18 cellular contexts compared by ENCODE assay signal in genomic region chr3:100880072-100880471, GRCh38.
DNase-seq lines count a peak whose midpoint lies in the region; ATAC-seq, FAIRE-seq and TF ChIP-seq lines count a peak whose summit lies in the region.
"Had no signal": no experiment of that assay in that cellular context is flagged by ENCODE, and none has a peak within 500 bp of the region (broad histone marks: within the 10 kb centered on the region; RNA-seq: fewer than 3 reads in every experiment).

No MANE protein-coding gene starts in this region.

- H3K9me3 ChIP-seq in heart left ventricle = no peaks in the 10 kb centered on the region
- no peaks in the 10 kb centered on the region for H3K9me3 ChIP-seq in small intestine (ENCODE audit: control insufficient read depth, low read depth)
- H3K9me3 ChIP-seq: BLaER1 treated with 17β-estradiol and CSF1 and Interleukin-3, amounts not matched to agents 10 nM and 100 nM; body of pancreas; vagina had no signal

- H3K36me3 ChIP-seq in heart left ventricle (no peaks in the 10 kb centered on the region), small intestine (ENCODE audit: control insufficient read depth in 2 of 2, insufficient read depth in 2 of 2, low read length in 2 of 2) (no peaks in the 10 kb centered on the region)
- H3K36me3 ChIP-seq: BLaER1 treated with 17β-estradiol and CSF1 and Interleukin-3, amounts not matched to agents 10 nM and 100 nM; vagina had no signal

- H3K4me3 ChIP-seq in AG10803 (ENCODE audit: low read length) (no peak overlapping the region), heart left ventricle (no peak overlapping the region), small intestine (ENCODE audit: low read depth in 1 of 2, low read length in 2 of 2) (no peak overlapping the region)
- H3K4me3 ChIP-seq: BLaER1 treated with 17β-estradiol and CSF1 and Interleukin-3, amounts not matched to agents 10 nM and 100 nM; body of pancreas; vagina had no signal

- TF ChIP-seq POLR2A in heart left ventricle (IDR thresholded peaks at IDR 0.05) = no peak

- TF ChIP-seq CTCF in AG10803 (conservative IDR thresholded peaks at IDR 0.05; ENCODE audit: low read length) (no peak), heart left ventricle (IDR thresholded peaks at IDR 0.05) (no peak)

- H3K27me3 ChIP-seq in heart left ventricle (no peaks in the 10 kb centered on the region), small intestine (ENCODE audit: control insufficient read depth in 2 of 2, insufficient read depth in 2 of 2, low read length in 2 of 2) (no peaks in the 10 kb centered on the region)
- H3K27me3 ChIP-seq: BLaER1 treated with 17β-estradiol and CSF1 and Interleukin-3, amounts not matched to agents 10 nM and 100 nM; body of pancreas; vagina had no signal

- 53 to 64% (median 59%) methylated on average over 7 of the region's 7 CpGs for WGBS in heart left ventricle, 4 donors
- WGBS in small intestine, 3 donors = 64 to 71% (median 67%) methylated on average over 7 of the region's 7 CpGs

- H3K4me1 ChIP-seq in heart left ventricle (peaks cover 0 to 36% (median 3%) of the 10 kb centered on the region in 12 donors), small intestine (ENCODE audit: control insufficient read depth in 2 of 2, insufficient read depth in 1 of 2, low read depth in 1 of 2, low read length in 1 of 2) (no peaks in the 10 kb centered on the region)
- H3K4me1 ChIP-seq: BLaER1 treated with 17β-estradiol and CSF1 and Interleukin-3, amounts not matched to agents 10 nM and 100 nM had no signal

- H3K27ac ChIP-seq in heart left ventricle (peak overlapping the region in 10 of 12 donors; percentile 0 to 62 (median 20)), small intestine (ENCODE audit: low read depth in 1 of 2, low read length in 1 of 2) (peak overlapping the region in 1 of 2 donors; percentile 27)
- H3K27ac ChIP-seq: BLaER1 treated with 17β-estradiol and CSF1 and Interleukin-3, amounts not matched to agents 10 nM and 100 nM; body of pancreas; vagina had no signal

- DNase-seq in AG10803 (ENCODE audit: low read depth) = peak; percentile 35
- peak; percentile 29 for DNase-seq in RPMI7951 (ENCODE audit: low read depth)
- peak in 4 of 5 donors; percentile 35 to 62 (median 44) for DNase-seq in heart left ventricle
- peak; percentile 3 for DNase-seq in pons (ENCODE audit: low spot score)
- DNase-seq in small intestine = no peak
- DNase-seq in activated effector memory CD4-positive, alpha-beta T cell treated with Interleukin-2 at 50 U/mL for 16 hours = no peak
- DNase-seq in KG1 (lab: John Stamatoyannopoulos, UW) = no peak
- DNase-seq: activated CD4-positive, alpha-beta T cell treated with anti-CD3 and anti-CD28 coated beads, Interleukin-2, amount 10 ng/mL, durations not matched to agents 7 days and 5 days; activated naive CD8-positive, alpha-beta T cell treated with anti-CD3 and anti-CD28 coated beads for 36 hours; Calu3; foreskin melanocyte; NCI-H1436; NCI-H526 treated with DMSO at 0.1 percent for 48 hours had no signal

- intact Hi-C loops in heart left ventricle (cut with DNase I) = no loop called here

- ATAC-seq in heart left ventricle (peak; percentile 69 to 86 (median 78)), HG03097 (IDR thresholded peaks at IDR 0.05; ENCODE audit: low FRiP score, unreplicated experiment) (no peak)
- ATAC-seq: body of pancreas had no signal

- no peak for FAIRE-seq in small intestine (lab: Jason Lieb, UNC)
- FAIRE-seq: A204.1 had no signal

Comparison
In these comparisons a context has a peak if more than half of its experiments do, and no peak if none do; other contexts are left out.
1. DNase-seq: peak in AG10803 (single experiment), RPMI7951 (single experiment), heart left ventricle (4 of 5) and pons (single experiment); none in small intestine (single experiment), activated effector memory CD4-positive, alpha-beta T cell treated with Interleukin-2 at 50 U/mL for 16 hours (single experiment) and KG1 (single experiment).